21 cellular contexts compared by ENCODE assay signal in the genomic region with DNA sequence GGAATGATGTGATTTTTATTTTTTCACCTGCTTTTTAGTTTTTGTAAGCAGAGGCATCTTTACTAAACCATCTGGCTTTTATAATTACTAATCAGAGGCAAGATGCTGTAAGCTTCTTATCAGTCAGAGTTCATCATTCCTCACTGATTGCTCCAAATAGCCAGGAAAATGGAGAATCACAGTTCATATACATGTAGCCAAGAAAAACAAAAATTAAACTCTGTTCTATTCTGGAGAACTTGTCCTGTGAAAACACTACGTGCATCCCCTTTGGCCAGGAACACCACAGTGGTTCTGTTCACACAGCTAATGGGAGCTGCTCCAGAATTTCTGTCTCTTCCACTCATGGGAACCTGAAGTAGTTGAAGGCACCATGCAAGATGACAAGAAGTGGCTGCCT.
"Had no signal": no experiment of that assay in that cellular context is flagged by ENCODE, and none has a peak within 500 bp of the region (broad histone marks: within the 10 kb centered on the region; RNA-seq: fewer than 3 reads in every experiment).

No MANE protein-coding gene starts in this region.

- H3K36me3 ChIP-seq: esophagus squamous epithelium, gastrocnemius medialis, left lung, tibial artery had no signal

- H3K27me3 Mint-ChIP-seq: activated CD4-positive, alpha-beta memory T cell treated with anti-CD3 and anti-CD28 coated beads, Interleukin-2, amount 10 ng/mL, durations not matched to agents 7 days and 5 days; activated CD8-positive, alpha-beta memory T cell treated with anti-CD3 and anti-CD28 coated beads, Interleukin-2, amount 10 ng/mL, durations not matched to agents 7 days and 5 days; activated naive CD8-positive, alpha-beta T cell treated with anti-CD3 and anti-CD28 coated beads for 36 hours; activated T-helper 17 cell treated with anti-CD3 and anti-CD28 coated beads, Interleukin-2, amount 50 U/mL, for 72 hours; progenitor cell of endocrine pancreas had no signal

- H3K4me1 ChIP-seq: esophagus squamous epithelium, gastrocnemius medialis, left lung, tibial artery had no signal

- ATAC-seq: activated CD8-positive, alpha-beta memory T cell treated with anti-CD3 and anti-CD28 coated beads, Interleukin-2, amount 10 ng/mL, durations not matched to agents 7 days and 5 days; activated T-helper 17 cell treated with anti-CD3 and anti-CD28 coated beads, Interleukin-2, amount 50 U/mL, for 72 hours; gastrocnemius medialis; left lung; stimulated activated naive CD8-positive, alpha-beta T cell treated with anti-CD3 and anti-CD28 coated beads, Interleukin-15, Interleukin-2, amounts not matched to agents 100 U/mL and 50 U/mL, for 24 hours had no signal

- H3K27ac ChIP-seq: esophagus squamous epithelium, gastrocnemius medialis, left lung, tibial artery had no signal

- H3K4me3 Mint-ChIP-seq: activated CD4-positive, alpha-beta memory T cell treated with anti-CD3 and anti-CD28 coated beads, Interleukin-2, amount 10 ng/mL, durations not matched to agents 7 days and 5 days; activated CD8-positive, alpha-beta memory T cell treated with anti-CD3 and anti-CD28 coated beads, Interleukin-2, amount 10 ng/mL, durations not matched to agents 7 days and 5 days; activated naive CD8-positive, alpha-beta T cell treated with anti-CD3 and anti-CD28 coated beads for 36 hours; activated T-helper 17 cell treated with anti-CD3 and anti-CD28 coated beads, Interleukin-2, amount 50 U/mL, for 72 hours; nephron progenitor cell; T-helper 2 cell treated with Interferon-gamma antibody and Interleukin-4, amounts not matched to agents 5 μg/mL and 100 μg/mL, for 36 hours had no signal

- H3K27me3 ChIP-seq: esophagus squamous epithelium, gastrocnemius medialis, left lung, tibial artery had no signal

- H3K9me3 Mint-ChIP-seq: activated T-helper 17 cell treated with anti-CD3 and anti-CD28 coated beads, Interleukin-2, amount 50 U/mL, for 72 hours; nephron progenitor cell had no signal

- H3K27ac Mint-ChIP-seq: activated CD4-positive, alpha-beta memory T cell treated with anti-CD3 and anti-CD28 coated beads, Interleukin-2, amount 10 ng/mL, durations not matched to agents 7 days and 5 days; activated CD8-positive, alpha-beta memory T cell treated with anti-CD3 and anti-CD28 coated beads, Interleukin-2, amount 10 ng/mL, durations not matched to agents 7 days and 5 days; activated naive CD8-positive, alpha-beta T cell treated with anti-CD3 and anti-CD28 coated beads for 36 hours; activated T-helper 17 cell treated with anti-CD3 and anti-CD28 coated beads, Interleukin-2, amount 50 U/mL, for 72 hours; nephron progenitor cell; progenitor cell of endocrine pancreas; T-helper 2 cell treated with Interferon-gamma antibody and Interleukin-4, amounts not matched to agents 5 μg/mL and 100 μg/mL, for 36 hours had no signal

- H3K36me3 Mint-ChIP-seq: activated CD8-positive, alpha-beta memory T cell treated with anti-CD3 and anti-CD28 coated beads, Interleukin-2, amount 10 ng/mL, durations not matched to agents 7 days and 5 days; activated naive CD8-positive, alpha-beta T cell treated with anti-CD3 and anti-CD28 coated beads for 36 hours had no signal

- DNase-seq: activated CD4-positive, alpha-beta memory T cell treated with anti-CD3 and anti-CD28 coated beads, Interleukin-2, amount 10 ng/mL, durations not matched to agents 7 days and 5 days; activated CD8-positive, alpha-beta memory T cell treated with anti-CD3 and anti-CD28 coated beads, Interleukin-2, amount 10 ng/mL, durations not matched to agents 7 days and 5 days; activated naive CD4-positive, alpha-beta T cell; activated naive CD8-positive, alpha-beta T cell treated with anti-CD3 and anti-CD28 coated beads for 36 hours; anterior cingulate cortex; dermis blood vessel endothelial cell; effector memory CD4-positive, alpha-beta T cell; esophagus squamous epithelium; gastrocnemius medialis; head of caudate nucleus; left lung; midbrain; nephron progenitor cell; occipital lobe; stimulated activated CD4-positive, alpha-beta T cell treated with anti-CD3 and anti-CD28 coated beads, Interleukin-2, amount 100 ng/mL, for 24 hours; stimulated activated naive CD8-positive, alpha-beta T cell treated with anti-CD3 and anti-CD28 coated beads, Interleukin-15, Interleukin-2, amounts not matched to agents 100 U/mL and 50 U/mL, for 24 hours; substantia nigra; tibial artery had no signal

- H3K4me1 Mint-ChIP-seq: activated CD4-positive, alpha-beta memory T cell treated with anti-CD3 and anti-CD28 coated beads, Interleukin-2, amount 10 ng/mL, durations not matched to agents 7 days and 5 days; activated CD8-positive, alpha-beta memory T cell treated with anti-CD3 and anti-CD28 coated beads, Interleukin-2, amount 10 ng/mL, durations not matched to agents 7 days and 5 days; activated naive CD8-positive, alpha-beta T cell treated with anti-CD3 and anti-CD28 coated beads for 36 hours; activated T-helper 17 cell treated with anti-CD3 and anti-CD28 coated beads, Interleukin-2, amount 50 U/mL, for 72 hours; nephron progenitor cell had no signal

- H3K4me3 ChIP-seq: esophagus squamous epithelium, gastrocnemius medialis, left lung, tibial artery had no signal
